In genomic region chr10:112875474-112876267, GRCh38 we compare ENCODE assay signal across 12 cellular contexts.
DNase-seq lines count a peak whose midpoint lies in the region; ATAC-seq and TF ChIP-seq lines count a peak whose summit lies in the region.
"Had no signal": no experiment of that assay in that cellular context is flagged by ENCODE, and none has a peak within 500 bp of the region (broad histone marks: within the 10 kb centered on the region; RNA-seq: fewer than 3 reads in every experiment).

No MANE protein-coding gene starts in this region.

- DNase-seq in AG08396 (ENCODE audit: low spot score) = peak; percentile 30
- DNase-seq in HFF-Myc (ENCODE audit: extremely low read depth, low read depth) = peak; percentile 45
- DNase-seq in adrenal gland = peak in 5 of 7 donors; percentile 22 to 55 (median 33)
- peak in 1 of 2 donors; percentile 54 for DNase-seq in left colon
- no peak for DNase-seq in OCI-M1 (lab: John Stamatoyannopoulos, UW)
- DNase-seq in sigmoid colon = no peak
- DNase-seq in mesendoderm = no peak
- DNase-seq in hypothalamus (lab: John Stamatoyannopoulos, UW) = no peak
- DNase-seq: activated gamma-delta T cell treated with Interleukin-2 at 50 U/mL for 16 hours, DMS79, NCI-H524 had no signal

- no peak for TF ChIP-seq POLR2A in adrenal gland (IDR thresholded peaks at IDR 0.05)
- no peak for TF ChIP-seq POLR2A in sigmoid colon (IDR thresholded peaks at IDR 0.05)

- H2BK120ac ChIP-seq in mesendoderm (ENCODE audit: low read depth, low read length) = no peak overlapping the region

- H3K79me2 ChIP-seq in mesendoderm (ENCODE audit: control insufficient read depth, insufficient read depth, low read length) = no peaks in the 10 kb centered on the region

- H3K36me3 ChIP-seq in adrenal gland (replicated peaks in 1 of 2) (no peaks in the 10 kb centered on the region), sigmoid colon (no peaks in the 10 kb centered on the region), mesendoderm (ENCODE audit: control insufficient read depth, insufficient read depth, low read length) (no peaks in the 10 kb centered on the region)
- H3K36me3 ChIP-seq: esophagus muscularis mucosa had no signal

- WGBS in adrenal gland, 4 donors = 48 to 59% (median 56%) methylated on average over 5 of the region's 5 CpGs
- 42 to 64% methylated on average over 5 of the region's 5 CpGs for WGBS in sigmoid colon, 2 donors
- no CpG with 5 or more reads among the region's 5 CpGs for WGBS in mesendoderm (ENCODE audit: extremely low coverage, insufficient coverage, low lambda C conversion rate)

- H3K27me3 ChIP-seq in adrenal gland (no peaks in the 10 kb centered on the region), sigmoid colon (no peaks in the 10 kb centered on the region), mesendoderm (ENCODE audit: insufficient read depth, low read length, poor library complexity) (no peaks in the 10 kb centered on the region)
- H3K27me3 ChIP-seq: esophagus muscularis mucosa had no signal

- no peak for TF ChIP-seq CTCF in HFF-Myc (IDR thresholded peaks at IDR 0.05; ENCODE audit: low read depth, low read length, missing control alignments)
- TF ChIP-seq CTCF in adrenal gland (IDR thresholded peaks at IDR 0.05) = no peak
- TF ChIP-seq CTCF in sigmoid colon (IDR thresholded peaks at IDR 0.05) = no peak

- H4K5ac ChIP-seq in mesendoderm (ENCODE audit: low read length) = no peak overlapping the region

- H3K4me2 ChIP-seq in mesendoderm (ENCODE audit: low read length) = no peak overlapping the region

- H3K4me1 ChIP-seq in adrenal gland (replicated peaks in 1 of 2) (no peaks in the 10 kb centered on the region), sigmoid colon (no peaks in the 10 kb centered on the region), mesendoderm (ENCODE audit: control insufficient read depth, low read depth, low read length) (peaks cover 4% of the 10 kb centered on the region)
- H3K4me1 ChIP-seq: esophagus muscularis mucosa had no signal

- intact Hi-C loops in adrenal gland (cut with DNase I) = no loop called here
- intact Hi-C loops in left colon (cut with DNase I, micrococcal nuclease) = no loop called here
- intact Hi-C loops in sigmoid colon (cut with DNase I) = no loop called here

- H3K4ac ChIP-seq in mesendoderm (ENCODE audit: low read depth, low read length) = no peak overlapping the region

- TF ChIP-seq EP300 in sigmoid colon (IDR thresholded peaks at IDR 0.05) = no peak

- H3K79me1 ChIP-seq in mesendoderm (ENCODE audit: low read length) = no peaks in the 10 kb centered on the region

- peak; percentile 88 for ATAC-seq in left colon

- no peak overlapping the region for H2BK5ac ChIP-seq in mesendoderm (ENCODE audit: low read length)

- H3K9ac ChIP-seq in mesendoderm (ENCODE audit: low read length) = no peak overlapping the region

- H2BK15ac ChIP-seq in mesendoderm (replicated peaks; ENCODE audit: low read depth) = no peak overlapping the region

- H2AK5ac ChIP-seq in mesendoderm (ENCODE audit: low read length) = no peak overlapping the region

- no peak overlapping the region for H4K8ac ChIP-seq in mesendoderm (ENCODE audit: low read depth, low read length)

- H3K9me3 ChIP-seq in adrenal gland (replicated peaks in 1 of 3) (no peaks in the 10 kb centered on the region), sigmoid colon (peaks cover 0 to 7% (median under 1%) of the 10 kb centered on the region in 4 donors)

- no peak overlapping the region for H3K27ac ChIP-seq in adrenal gland
- H3K27ac ChIP-seq in sigmoid colon = no peak overlapping the region
- H3K27ac ChIP-seq in mesendoderm (ENCODE audit: low read depth, low read length) = no peak overlapping the region
- H3K27ac ChIP-seq: esophagus muscularis mucosa had no signal

- H3K18ac ChIP-seq in mesendoderm (ENCODE audit: low read length) = no peak overlapping the region

- no peak overlapping the region for H3K56ac ChIP-seq in mesendoderm (ENCODE audit: low read length)

- H3K4me3 ChIP-seq in HFF-Myc (replicated peaks; ENCODE audit: low read depth, low read length) = no peak overlapping the region
- H3K4me3 ChIP-seq in adrenal gland = no peak overlapping the region
- H3K4me3 ChIP-seq in sigmoid colon = no peak overlapping the region
- H3K4me3 ChIP-seq in mesendoderm (ENCODE audit: low read length) = no peak overlapping the region
- H3K4me3 ChIP-seq: esophagus muscularis mucosa had no signal

- no peak overlapping the region for H3K23ac ChIP-seq in mesendoderm (ENCODE audit: low read length)

Comparison
In these comparisons a context has a peak if more than half of its experiments do, and no peak if none do; other contexts are left out.
1. DNase-seq: peak in AG08396 (single experiment), HFF-Myc (single experiment) and adrenal gland (5 of 7); none in OCI-M1 (single experiment), sigmoid colon (single experiment), mesendoderm (single experiment) and hypothalamus (0 of 51).